ENCODE assay signal across 8 cellular contexts in genomic region chr10:124632064-124632531, GRCh38.
DNase-seq lines count a peak whose midpoint lies in the region; ATAC-seq and TF ChIP-seq lines count a peak whose summit lies in the region.

No MANE protein-coding gene starts in this region.

- no peak overlapping the region for H2BK5ac ChIP-seq in H9 (ENCODE audit: insufficient read length, low read length)

- no peak overlapping the region for H3K23ac ChIP-seq in H9 (ENCODE audit: insufficient read length, low read depth, low read length)

- H3K4me3 ChIP-seq in SJSA1 (no peak overlapping the region), dorsolateral prefrontal cortex (peak overlapping the region in 1 of 59 donors; percentile 29), foreskin fibroblast (ENCODE audit: low read depth in 1 of 2, low read length in 2 of 2) (no peak overlapping the region)

- 0 out of 5 replicates have a peak, but pooled peaks cover 0 to 3% of the 10 kb centered on the region in 2 experiments for H3K9me3 Mint-ChIP-seq in H9
- no peaks in the 10 kb centered on the region for H3K9me3 Mint-ChIP-seq in nephron

- H3K4me3 Mint-ChIP-seq in H9 = no peak overlapping the region
- no peak overlapping the region for H3K4me3 Mint-ChIP-seq in nephron

- H3K4me1 ChIP-seq in H9 (ENCODE audit: insufficient read depth, low read length) (no peaks in the 10 kb centered on the region; the same call in 1 of the 2 replicates), SJSA1 (replicated peaks) (no peaks in the 10 kb centered on the region)

- H3K27me3 Mint-ChIP-seq in H9 (ENCODE audit: low read depth) (peaks cover 1% of the 10 kb centered on the region; the same call in 1 of the 2 replicates), nephron (ENCODE audit: low read depth) (peaks cover 3% of the 10 kb centered on the region)

- WGBS in H9 (ENCODE audit: extremely low coverage, insufficient read length, low lambda C conversion rate) = no CpG with 5 or more reads among the region's 19 CpGs

- no peak overlapping the region for H3K14ac ChIP-seq in H9 (ENCODE audit: insufficient read depth, low read length)

- no peak overlapping the region for H4K8ac ChIP-seq in H9 (replicated peaks; ENCODE audit: insufficient read length, low read depth, low read length)

- H2BK20ac ChIP-seq in H9 (ENCODE audit: low read depth, low read length, poor library complexity, severe bottlenecking) = no peak overlapping the region

- no peak overlapping the region for H3T11ph ChIP-seq in H9 (ENCODE audit: low read length)

- H4K91ac ChIP-seq in H9 (ENCODE audit: insufficient read length, low read depth, low read length) = no peak overlapping the region

- intact Hi-C loops in dorsolateral prefrontal cortex (cut with DNase I) = loop anchor here in 1 of 2 donors (1.0 to 10.0 kb wide), 2 partner anchors 112 to 173 kb away; partner anchors contain the start of genes ABRAXAS2 and FAM53B

- ATAC-seq in GM21786 (IDR thresholded peaks at IDR 0.05; ENCODE audit: unreplicated experiment) (no peak), GM19328 (IDR thresholded peaks at IDR 0.05; ENCODE audit: unreplicated experiment) (no peak), HG02571 (IDR thresholded peaks at IDR 0.05; ENCODE audit: unreplicated experiment) (no peak)

- no peak overlapping the region for H3K18ac ChIP-seq in H9 (ENCODE audit: insufficient read length, low read depth, low read length)

- H3K23me2 ChIP-seq in H9 (ENCODE audit: insufficient read length, low read depth, low read length, poor library complexity, severe bottlenecking) = no peaks in the 10 kb centered on the region

- H2BK12ac ChIP-seq in H9 (ENCODE audit: insufficient read length, low read depth, low read length) = no peak overlapping the region

- H2AFZ ChIP-seq in H9 (ENCODE audit: low read length) = no peak overlapping the region

- H3K27ac ChIP-seq in H9 (ENCODE audit: insufficient read length, low read depth, low read length) (no peak overlapping the region), SJSA1 (no peak overlapping the region), dorsolateral prefrontal cortex (peak overlapping the region; percentile 12 to 98 (median 89))

- no peak overlapping the region for H3K9ac ChIP-seq in H9 (ENCODE audit: extremely low read depth, insufficient read length, low read length)

- H2AK5ac ChIP-seq in H9 (ENCODE audit: insufficient read length, low read length) = no peak overlapping the region

- H3K79me2 ChIP-seq in H9 (ENCODE audit: insufficient read depth, low read length) = no peaks in the 10 kb centered on the region

- H3K79me1 ChIP-seq in H9 (ENCODE audit: insufficient read depth, low read depth, low read length, poor library complexity, severe bottlenecking) = no peaks in the 10 kb centered on the region

- H4K20me1 ChIP-seq in H9 (ENCODE audit: control insufficient read depth, insufficient read depth, insufficient read length) = no peaks in the 10 kb centered on the region

- H3K27ac Mint-ChIP-seq in H9 = no peak overlapping the region
- H3K27ac Mint-ChIP-seq in nephron = no peak overlapping the region

- H3K56ac ChIP-seq in H9 (ENCODE audit: insufficient read length, low read depth, low read length) = no peak overlapping the region

- H2BK15ac ChIP-seq in H9 (ENCODE audit: low read depth, low read length) = no peak overlapping the region

- H4K5ac ChIP-seq in H9 (ENCODE audit: insufficient read length, low read depth, low read length) = no peak overlapping the region

- H3K4me1 Mint-ChIP-seq in H9 (peaks cover 18 to 21% of the 10 kb centered on the region in 2 experiments), nephron (peaks cover 19% of the 10 kb centered on the region)

- DNase-seq in H9 (peak; percentile 56), SJSA1 (ENCODE audit: low read depth in 1 of 2, low spot score in 2 of 2) (peak; percentile 31 to 58), dorsolateral prefrontal cortex (peak in 2 of 10 donors; percentile 57 to 84), foreskin fibroblast (no peak)

- H3K9me3 ChIP-seq in H9 (ENCODE audit: control insufficient read depth, low read depth, low read length) = no peaks in the 10 kb centered on the region
- no peaks in the 10 kb centered on the region for H3K9me3 ChIP-seq in SJSA1 (replicated peaks)

- H3K4ac ChIP-seq in H9 (ENCODE audit: low read depth, low read length) = no peak overlapping the region

- H3K36me3 Mint-ChIP-seq in H9 (ENCODE audit: insufficient read depth in 1 of 3, low read depth in 3 of 3) (peaks cover 0 to 7% (median 4%) of the 10 kb centered on the region in 3 experiments; a peak in 4 of 7 replicates), nephron (ENCODE audit: low read depth) (peaks cover 26% of the 10 kb centered on the region)

- H3K27me3 ChIP-seq in H9 (ENCODE audit: insufficient read depth, low read length) (no peaks in the 10 kb centered on the region), SJSA1 (replicated peaks) (no peaks in the 10 kb centered on the region), dorsolateral prefrontal cortex (no peaks in the 10 kb centered on the region)

- no peak overlapping the region for H3K4me2 ChIP-seq in H9 (ENCODE audit: insufficient read depth, insufficient read length, low read length)

- TF ChIP-seq CTCF in H9 (conservative IDR thresholded peaks at IDR 0.05) = peak; percentile 65
- peak in 54 of 56 donors; percentile 19 to 74 (median 53) for TF ChIP-seq CTCF in dorsolateral prefrontal cortex (IDR thresholded peaks at IDR 0.05 in 54 of 56, conservative IDR thresholded peaks at IDR 0.05 in 2 of 56; ENCODE audit: low read depth in 1 of 56, partially characterized antibody in 56 of 56)
- TF ChIP-seq CTCF in nephron (IDR thresholded peaks at IDR 0.05; ENCODE audit: unreplicated experiment in 3 of 3) = peak; percentile 17 to 49 (median 24)
- TF ChIP-seq CTCF in foreskin fibroblast (IDR thresholded peaks at IDR 0.05; ENCODE audit: low read depth, low read length) = no peak

- no peaks in the 10 kb centered on the region for H3K36me3 ChIP-seq in SJSA1

- H2BK120ac ChIP-seq in H9 (ENCODE audit: low read depth, low read length, poor library complexity, severe bottlenecking) = no peak overlapping the region

Comparison
In these comparisons a context has a peak if more than half of its experiments do, and no peak if none do; other contexts are left out.
1. DNase-seq: peak in H9 (single experiment) and SJSA1 (2 of 2); none in foreskin fibroblast (0 of 2).
2. H3K27ac ChIP-seq: peak in dorsolateral prefrontal cortex (59 of 59); none in H9 (single experiment) and SJSA1 (single experiment).